Comparison of ENCODE assay signal across 8 cellular contexts in the genomic region with DNA sequence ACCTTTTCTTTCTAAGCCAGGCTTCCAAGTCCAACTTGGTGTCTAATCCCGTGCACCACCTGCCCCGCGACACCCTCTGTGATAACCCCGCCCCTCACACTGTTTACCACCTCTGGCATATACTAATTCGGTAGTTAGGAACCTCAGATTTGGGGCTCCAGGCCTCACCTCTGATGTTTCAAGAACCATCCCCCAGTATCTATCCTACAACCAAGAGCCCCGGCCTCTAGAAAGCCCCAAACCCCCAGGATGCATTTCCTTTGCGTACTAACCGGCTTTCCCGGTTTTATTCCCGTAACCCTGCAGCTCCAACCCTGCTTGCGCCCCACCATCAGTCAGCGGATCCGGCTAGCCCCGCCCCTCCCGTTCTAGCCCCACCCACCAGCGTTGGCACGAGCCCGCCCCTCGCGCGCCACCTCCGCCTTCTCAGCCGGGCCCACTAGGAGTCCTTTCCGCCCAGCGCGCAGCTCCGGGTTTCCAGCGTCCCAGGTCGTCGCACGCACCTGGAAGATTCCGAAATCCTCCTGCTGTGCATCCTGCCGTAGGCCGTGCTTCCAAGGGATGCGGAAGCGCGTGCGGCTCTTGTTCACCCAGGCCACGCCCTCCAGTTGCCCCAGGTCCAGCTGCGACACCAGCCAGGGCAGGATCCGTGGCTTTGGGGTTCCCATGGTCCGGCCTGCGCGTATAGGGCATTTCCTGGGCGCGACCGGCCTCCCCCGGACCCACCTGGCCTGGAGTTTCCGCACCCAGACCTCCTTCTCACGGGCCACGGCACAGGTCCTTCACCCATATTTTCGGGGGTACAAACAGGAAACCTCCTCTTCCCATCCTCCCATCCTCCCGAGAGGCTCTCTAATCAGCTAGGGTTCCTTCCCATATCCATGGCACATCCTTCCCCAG. TPM values are rescaled to one million over a fixed set of nuclear protein-coding genes. Genes with fewer than 3 reads are reported as not detected.
DNase-seq lines count a peak whose midpoint lies in the region; ATAC-seq and TF ChIP-seq lines count a peak whose summit lies in the region.

No MANE protein-coding gene starts in this region.

- H3K9me3 ChIP-seq in Loucy (ENCODE audit: insufficient read depth, low read depth, low read length) (no peaks in the 10 kb centered on the region), neural progenitor cell (ENCODE audit: low read depth) (no peaks in the 10 kb centered on the region), stomach smooth muscle (ENCODE audit: control insufficient read depth in 2 of 2, low read length in 2 of 2) (no peaks in the 10 kb centered on the region)

- peak; percentile 84 for TF ChIP-seq POLR2A in Raji (IDR thresholded peaks at IDR 0.05; ENCODE audit: insufficient read depth, low read depth, low read length)

- H4K20me1 ChIP-seq in Loucy (ENCODE audit: insufficient read depth, low read length, poor library complexity, severe bottlenecking) (peaks cover 17% of the 10 kb centered on the region), neural progenitor cell (ENCODE audit: low read depth) (peaks cover 19% of the 10 kb centered on the region)

- H3K4me3 Mint-ChIP-seq in neural progenitor cell: peak overlapping the region; percentile 98

- no peaks in the 10 kb centered on the region for H3K9me3 Mint-ChIP-seq in neural progenitor cell

- TF ChIP-seq CTCF in Loucy (conservative IDR thresholded peaks at IDR 0.05; ENCODE audit: low read length): no peak
- TF ChIP-seq CTCF in foreskin keratinocyte (conservative IDR thresholded peaks at IDR 0.05): peak; percentile 38
- peak; percentile 20 for TF ChIP-seq CTCF in neural progenitor cell (IDR thresholded peaks at IDR 0.05)

- H3K27ac ChIP-seq in foreskin keratinocyte (peak overlapping the region; percentile 65), neural progenitor cell (no peak overlapping the region), stomach smooth muscle (ENCODE audit: low read length) (peak overlapping the region; percentile 77)

- ATAC-seq in foreskin keratinocyte: peak; percentile 80

- H3K79me2 ChIP-seq in Loucy (ENCODE audit: insufficient read depth, low read length) (peaks cover 42% of the 10 kb centered on the region), neural progenitor cell (ENCODE audit: low read depth) (peaks cover 39% of the 10 kb centered on the region)

- peaks cover 24% of the 10 kb centered on the region; the same call in 1 of the 2 replicates for H3K36me3 ChIP-seq in Loucy (ENCODE audit: insufficient read depth, low read length)
- peaks cover 4% of the 10 kb centered on the region for H3K36me3 ChIP-seq in neural progenitor cell
- H3K36me3 ChIP-seq in stomach smooth muscle (ENCODE audit: control insufficient read depth in 2 of 2, insufficient read depth in 2 of 2, low read length in 2 of 2): peaks cover 18 to 23% of the 10 kb centered on the region in 2 donors

- H3K4me1 Mint-ChIP-seq in neural progenitor cell: peaks cover 16% of the 10 kb centered on the region

- H3K27me3 ChIP-seq in Loucy (ENCODE audit: insufficient read depth, low read length, poor library complexity, severe bottlenecking) (no peaks in the 10 kb centered on the region), foreskin keratinocyte (no peaks in the 10 kb centered on the region), neural progenitor cell (no peaks in the 10 kb centered on the region), stomach smooth muscle (ENCODE audit: control insufficient read depth in 1 of 2, insufficient read depth in 2 of 2, low read length in 2 of 2) (no peaks in the 10 kb centered on the region)

- H3F3A ChIP-seq in Loucy (ENCODE audit: low read depth) (no peaks in the 10 kb centered on the region), neural progenitor cell (ENCODE audit: low read depth) (peaks cover 33% of the 10 kb centered on the region)

- peak overlapping the region; percentile 60 for H3K27ac Mint-ChIP-seq in neural progenitor cell

- H3K9me2 ChIP-seq in Loucy (replicated peaks; ENCODE audit: low read depth, low read length): no peaks in the 10 kb centered on the region

- H3K36me3 Mint-ChIP-seq in neural progenitor cell: peaks cover 14% of the 10 kb centered on the region

- H3K4me1 ChIP-seq in Loucy (ENCODE audit: insufficient read depth, low read length, poor library complexity, severe bottlenecking) (peaks cover 21% of the 10 kb centered on the region), foreskin keratinocyte (no peaks in the 10 kb centered on the region), neural progenitor cell (peaks cover 11% of the 10 kb centered on the region), stomach smooth muscle (ENCODE audit: control insufficient read depth, insufficient read depth, low read length) (peaks cover 23% of the 10 kb centered on the region)

- no peak overlapping the region for H2AFZ ChIP-seq in Loucy (ENCODE audit: low read length)
- H2AFZ ChIP-seq in neural progenitor cell (replicated peaks): no peak overlapping the region

- peak overlapping the region; percentile 91 for H3K9ac ChIP-seq in Loucy (ENCODE audit: low read depth, low read length, poor library complexity, severe bottlenecking)
- peak overlapping the region; percentile 23 for H3K9ac ChIP-seq in neural progenitor cell
- peak overlapping the region; percentile 84 to 88 for H3K9ac ChIP-seq in stomach smooth muscle (ENCODE audit: low read length in 2 of 2)

- H3K4me3 ChIP-seq in Loucy (ENCODE audit: low read length, poor library complexity, severe bottlenecking) (peak overlapping the region; percentile 97), neural progenitor cell (peak overlapping the region; percentile 85), stomach smooth muscle (ENCODE audit: low read length in 2 of 2) (peak overlapping the region; percentile 85 to 92)

- peaks cover 5% of the 10 kb centered on the region for H3K27me3 Mint-ChIP-seq in neural progenitor cell (ENCODE audit: insufficient read depth, low read depth)

- DNase-seq in SKM-1 treated with dmso at 0.1 percent for 144 hours (lab: John Stamatoyannopoulos, UW; ENCODE audit: unreplicated experiment) (peak; percentile 25), SKM-1 (lab: John Stamatoyannopoulos, UW; ENCODE audit: unreplicated experiment) (no peak), activated gamma-delta T cell treated with Interleukin-2 at 50 U/mL for 16 hours (peak; percentile 93), foreskin keratinocyte (peak; percentile 81 to 90), neural progenitor cell (ENCODE audit: low spot score) (peak; percentile 93)

- H3K4me2 ChIP-seq in Loucy (ENCODE audit: low read depth, low read length, poor library complexity, severe bottlenecking): peak overlapping the region; percentile 93
- H3K4me2 ChIP-seq in neural progenitor cell: peak overlapping the region; percentile 93

RNA-seq across cellular contexts. Expression of gene IRF3, which starts 1.2 kb away (rescaled TPM):
- 115 and 118 TPM in 2 replicates for total RNA-seq in foreskin keratinocyte
- 117 and 124 TPM in 2 replicates for polyA plus RNA-seq in foreskin keratinocyte
- 29.5 and 65.1 TPM in 2 replicates for total RNA-seq in neural progenitor cell (ENCODE audit: low replicate concordance)

RNA-seq across cellular contexts. Expression of gene BCL2L12, which starts 1.3 kb away (rescaled TPM):
- total RNA-seq in foreskin keratinocyte (23.7 and 33.0 TPM in 2 replicates), neural progenitor cell (ENCODE audit: low replicate concordance) (6.1 and 41.8 TPM in 2 replicates)
- 77.5 and 83.0 TPM in 2 replicates for polyA plus RNA-seq in foreskin keratinocyte

RNA-seq across cellular contexts. Expression of gene PRMT1, which starts 12.7 kb away (rescaled TPM):
- total RNA-seq in foreskin keratinocyte (307 and 373 TPM in 2 replicates), neural progenitor cell (ENCODE audit: low replicate concordance) (480 and 755 TPM in 2 replicates)
- polyA plus RNA-seq in foreskin keratinocyte: 402 and 466 TPM in 2 replicates

RNA-seq across cellular contexts. Expression of gene SCAF1, which starts 22.4 kb away (rescaled TPM):
- 27.0 and 29.0 TPM in 2 replicates for total RNA-seq in foreskin keratinocyte
- 36.4 and 36.5 TPM in 2 replicates for polyA plus RNA-seq in foreskin keratinocyte
- total RNA-seq in neural progenitor cell (ENCODE audit: low replicate concordance): 8.7 and 27.5 TPM in 2 replicates

RNA-seq across cellular contexts. Expression of gene RRAS, which starts 24.5 kb away (rescaled TPM):
- total RNA-seq in foreskin keratinocyte: 94.5 and 113 TPM in 2 replicates
- polyA plus RNA-seq in foreskin keratinocyte: 193 and 266 TPM in 2 replicates
- 9.6 and 15.2 TPM in 2 replicates for total RNA-seq in neural progenitor cell (ENCODE audit: low replicate concordance)

Comparison
In these comparisons a context has a peak if more than half of its experiments do, and no peak if none do; other contexts are left out.
1. H3K9ac ChIP-seq: peak in every context shown above with its lines; median percentile 91 in Loucy; 86 in stomach smooth muscle; 23 in neural progenitor cell.